In genomic region chr14:93906341-93907329, GRCh38 we compare ENCODE assay signal across 8 cellular contexts. TPM values are rescaled to one million over a fixed set of nuclear protein-coding genes. Genes with fewer than 3 reads are reported as not detected.
DNase-seq lines count a peak whose midpoint lies in the region; ATAC-seq, FAIRE-seq and TF ChIP-seq lines count a peak whose summit lies in the region.

No MANE protein-coding gene starts in this region.

- ATAC-seq in GM18868 (IDR thresholded peaks at IDR 0.05; ENCODE audit: unreplicated experiment) (peak; percentile 71), left cardiac atrium (peak in 1 of 2 donors; percentile 56), GM21360 (IDR thresholded peaks at IDR 0.05; ENCODE audit: unreplicated experiment) (no peak)

- no peaks in the 10 kb centered on the region for H4K20me1 ChIP-seq in KMS-11 (ENCODE audit: insufficient read depth)

- TF ChIP-seq CTCF in KMS-11 (conservative IDR thresholded peaks at IDR 0.05; ENCODE audit: low read depth, low read length): peak; percentile 60

- DNase-seq in AG08396 (ENCODE audit: low spot score) (peak; percentile 69), RPMI8226 (peak; percentile 76), left cardiac atrium (peak; percentile 44), small intestine (peak; percentile 63)
- peak; percentile 50 for DNase-seq in activated naive CD4-positive, alpha-beta T cell treated with Interleukin-2 at 50 U/mL for 16 hours

- H3K4me3 ChIP-seq in KMS-11 (IDR thresholded peaks at IDR 0.05; ENCODE audit: insufficient read depth, low read depth, low read length) (no peak overlapping the region), small intestine (ENCODE audit: low read depth in 1 of 2, low read length in 2 of 2) (no peak overlapping the region)

- H3K9ac ChIP-seq in KMS-11: no peak overlapping the region

- no peak overlapping the region for H2AFZ ChIP-seq in KMS-11 (ENCODE audit: low read depth)

- no peak for FAIRE-seq in small intestine (lab: Jason Lieb, UNC)

- no peaks in the 10 kb centered on the region for H3K36me3 ChIP-seq in KMS-11 (ENCODE audit: insufficient read depth)
- no peaks in the 10 kb centered on the region for H3K36me3 ChIP-seq in small intestine (ENCODE audit: control insufficient read depth in 2 of 2, insufficient read depth in 2 of 2, low read length in 2 of 2)

- H3K4me2 ChIP-seq in KMS-11: no peak overlapping the region

- WGBS in small intestine, 3 donors: 49 to 54% (median 51%) methylated on average over 15 of the region's 15 CpGs

- H3K27me3 ChIP-seq in KMS-11 (ENCODE audit: insufficient read depth, low read depth) (no peaks in the 10 kb centered on the region), small intestine (ENCODE audit: control insufficient read depth in 2 of 2, insufficient read depth in 2 of 2, low read length in 2 of 2) (peaks cover 0 to 5% of the 10 kb centered on the region in 2 donors)

- H3K27ac ChIP-seq in KMS-11 (no peak overlapping the region), small intestine (ENCODE audit: low read depth in 1 of 2, low read length in 1 of 2) (no peak overlapping the region)

- H3K79me2 ChIP-seq in KMS-11 (ENCODE audit: insufficient read depth, low read depth): no peaks in the 10 kb centered on the region

- H3K4me1 ChIP-seq in KMS-11 (ENCODE audit: low read depth, poor library complexity, severe bottlenecking): no peaks in the 10 kb centered on the region
- no peaks in the 10 kb centered on the region for H3K4me1 ChIP-seq in small intestine (ENCODE audit: control insufficient read depth in 2 of 2, insufficient read depth in 1 of 2, low read depth in 1 of 2, low read length in 1 of 2)

- intact Hi-C loops in left cardiac atrium (cut with DNase I): no loop called here

- no peaks in the 10 kb centered on the region for H3K9me3 ChIP-seq in small intestine (ENCODE audit: control insufficient read depth, low read depth)

RNA-seq across cellular contexts. Expression of gene FAM181A, which starts 20.5 kb away (rescaled TPM):
- total RNA-seq in left cardiac atrium: not detected
- polyA plus RNA-seq in small intestine: not detected
